Comparison of ENCODE assay signal across 3 cellular contexts in genomic region chr1:36992139-36992940, GRCh38.
TF ChIP-seq lines count a peak whose summit lies in the region.

No MANE protein-coding gene starts in this region.

TF ChIP-seq in A549, 52 proteins besides CTCF, POLR2A, EP300 and RAD21:
- TF ChIP-seq HES2 (IDR thresholded peaks at IDR 0.05) (no peak), FOSB (CRISPR knock-in tag; IDR thresholded peaks at IDR 0.05) (no peak), ZSCAN20 (CRISPR knock-in tag; IDR thresholded peaks at IDR 0.05) (no peak), MAFK (IDR thresholded peaks at IDR 0.05; ENCODE audit: partially characterized antibody) (peak; percentile 95), BHLHE40 (IDR thresholded peaks at IDR 0.05; ENCODE audit: low read depth, low read length) (no peak), MYC (IDR thresholded peaks at IDR 0.05; ENCODE audit: borderline replicate concordance, low read length) (no peak), CEBPB (IDR thresholded peaks at IDR 0.05) (no peak), TFCP2L1 (CRISPR knock-in tag; IDR thresholded peaks at IDR 0.05) (no peak), NR3C1 (IDR thresholded peaks at IDR 0.05) (no peak)

TF ChIP-seq in K562, 482 proteins besides CTCF, POLR2A, EP300 and RAD21:
- no peak for TF ChIP-seq MCM3 (IDR thresholded peaks at IDR 0.05)
- TF ChIP-seq MXD1 (CRISPR knock-in tag; IDR thresholded peaks at IDR 0.05; ENCODE audit: borderline replicate concordance, poor library complexity, severe bottlenecking): no peak
- TF ChIP-seq MBD2 (IDR thresholded peaks at IDR 0.05; ENCODE audit: borderline replicate concordance, low read depth): no peak
- peak; percentile 98 for TF ChIP-seq MAFF (IDR thresholded peaks at IDR 0.05; ENCODE audit: low read length)
- no peak for TF ChIP-seq HES1 (IDR thresholded peaks at IDR 0.05; ENCODE audit: low read depth)
- peak; percentile 96 for TF ChIP-seq MAFG (tag; conservative IDR thresholded peaks at IDR 0.05)
- TF ChIP-seq ZNF316 (IDR thresholded peaks at IDR 0.05): peak; percentile 98
- TF ChIP-seq C11orf30 (IDR thresholded peaks at IDR 0.05; ENCODE audit: low read depth): peak; percentile 96
- no peak for TF ChIP-seq CBX5 (IDR thresholded peaks at IDR 0.05; ENCODE audit: borderline replicate concordance, low read depth)
- peak; percentile 99 for TF ChIP-seq MAFK (IDR thresholded peaks at IDR 0.05; ENCODE audit: low read length)

TF ChIP-seq in GM23338, 12 proteins besides CTCF, POLR2A, EP300 and RAD21:
- no peak for TF ChIP-seq ETS1 (IDR thresholded peaks at IDR 0.05)
- TF ChIP-seq POLR2AphosphoS5 (IDR thresholded peaks at IDR 0.05; ENCODE audit: low read depth): no peak
- TF ChIP-seq EZH2phosphoT487 (IDR thresholded peaks at IDR 0.05; ENCODE audit: unreplicated experiment): no peak
